12 cellular contexts compared by ENCODE assay signal in the genomic region with DNA sequence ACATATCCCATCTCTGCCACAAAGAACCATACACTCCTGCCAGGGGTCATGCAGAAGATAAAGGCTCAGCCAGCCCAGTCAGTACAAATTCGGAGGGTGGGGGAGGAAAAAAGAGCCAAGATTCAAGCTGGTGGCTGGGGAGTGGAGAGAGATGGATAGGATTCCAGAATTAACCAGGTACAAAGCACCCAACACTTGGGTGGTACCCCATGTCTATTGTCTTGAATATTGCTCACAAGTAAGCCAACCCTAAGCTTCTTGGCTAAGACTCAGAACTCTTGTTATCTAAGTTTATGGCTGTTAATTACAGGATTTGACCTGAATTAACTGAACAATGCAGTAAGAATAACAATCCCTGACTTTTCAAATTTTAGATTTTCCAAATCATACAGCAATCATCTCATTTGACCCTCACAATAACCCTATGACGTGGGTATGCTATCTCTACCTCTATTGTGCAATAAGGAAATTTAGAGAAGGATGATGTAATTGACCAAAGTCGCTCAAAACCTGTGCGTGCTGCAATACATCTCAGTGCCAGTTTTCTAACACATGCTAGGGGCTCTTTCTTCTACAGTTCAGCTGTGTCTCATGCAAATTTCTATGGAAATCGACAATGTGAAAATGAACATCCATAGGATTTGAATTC. TPM values are rescaled to one million over a fixed set of nuclear protein-coding genes. Genes with fewer than 3 reads are reported as not detected.
A peak's percentile ranks its signal among the peaks of the same experiment; 100 is the strongest.
DNase-seq lines count a peak whose midpoint lies in the region; ATAC-seq, FAIRE-seq and TF ChIP-seq lines count a peak whose summit lies in the region.
"Had no signal": no experiment of that assay in that cellular context is flagged by ENCODE, and none has a peak within 500 bp of the region (broad histone marks: within the 10 kb centered on the region; RNA-seq: fewer than 3 reads in every experiment).

No MANE protein-coding gene starts in this region.

- no peaks in the 10 kb centered on the region for H3K36me3 ChIP-seq in bronchial epithelial cell (ENCODE audit: control insufficient read depth, insufficient read depth, low read length)
- no peaks in the 10 kb centered on the region for H3K36me3 ChIP-seq in thoracic aorta

- peak; percentile 49 for ATAC-seq in left lobe of liver
- ATAC-seq in thoracic aorta (ENCODE audit: insufficient number of reproducible peaks, low FRiP score, low read depth), result peak; percentile 20
- no peak for ATAC-seq in GM18873 (IDR thresholded peaks at IDR 0.05; ENCODE audit: low FRiP score, unreplicated experiment)
- ATAC-seq: stimulated activated memory B cell treated with anti-CD40 and anti-IgM and Interleukin-4, amounts not matched to agents 10 μg/mL and 1 μg/mL and 100 μg/mL, for 72 hours had no signal

- H3K27me3 ChIP-seq in bronchial epithelial cell (ENCODE audit: control insufficient read depth, insufficient read depth, low read length), result no peaks in the 10 kb centered on the region
- H3K27me3 ChIP-seq in thoracic aorta (replicated peaks; ENCODE audit: insufficient read depth), result no peaks in the 10 kb centered on the region

- H3K4me3 ChIP-seq in bronchial epithelial cell (ENCODE audit: low read depth, low read length), result no peak overlapping the region
- no peak overlapping the region for H3K4me3 ChIP-seq in thoracic aorta

- FAIRE-seq in bronchial epithelial cell (lab: Jason Lieb, UNC), result no peak
- FAIRE-seq: endometrium had no signal

- peak; percentile 21 for DNase-seq in DMS 273 (lab: John Stamatoyannopoulos, UW; ENCODE audit: unreplicated experiment)
- no peak for DNase-seq in DMS 273 treated with DMSO at 0.1 percent for 48 hours (lab: John Stamatoyannopoulos, UW)
- peak; percentile 82 for DNase-seq in bronchial epithelial cell (ENCODE audit: low read depth)
- no peak for DNase-seq in left lobe of liver (ENCODE audit: low spot score)
- DNase-seq in thoracic aorta (ENCODE audit: low spot score), result no peak
- no peak for DNase-seq in activated CD4-positive, alpha-beta T cell treated with anti-CD3 and anti-CD28 coated beads, Interleukin-2, amount 50 U/mL, for 1 hour
- no peak for DNase-seq in HuH-7 (ENCODE audit: low spot score)

- H3K27ac ChIP-seq in thoracic aorta, result no peak overlapping the region
- H3K27ac ChIP-seq: 22Rv1 had no signal

- H3K9me3 ChIP-seq in thoracic aorta, result peaks cover 3% of the 10 kb centered on the region

- TF ChIP-seq CTCF in bronchial epithelial cell (IDR thresholded peaks at IDR 0.05; ENCODE audit: insufficient read depth, low read length, severe bottlenecking) (no peak), thoracic aorta (IDR thresholded peaks at IDR 0.05) (no peak)

- no peaks in the 10 kb centered on the region for H3K4me1 ChIP-seq in thoracic aorta (ENCODE audit: control insufficient read depth in 1 of 2, low read depth in 2 of 2)

RNA-seq across cellular contexts. Expression of a gene that starts 39.9 kb away (rescaled TPM):
- total RNA-seq in bronchial epithelial cell (not detected in 2 replicates), left lobe of liver (2.4 TPM), thoracic aorta (1 to 10 TPM; 1.8 to 4.3 TPM)
- total RNA-seq: T-helper 2 cell treated with Interferon-gamma antibody and Interleukin-4, amounts not matched to agents 100 ng/mL and 5 ng/mL, for 36 hours had no signal

RNA-seq across cellular contexts. Expression of a gene that starts 47.8 kb away (rescaled TPM):
- 67.9 and 160 TPM in 2 replicates for total RNA-seq in bronchial epithelial cell
- total RNA-seq in left lobe of liver, result 102 TPM
- 100 to 1,000 TPM; 105 to 153 TPM for total RNA-seq in thoracic aorta

RNA-seq across cellular contexts. Expression of a gene that starts 58.7 kb away (rescaled TPM):
- total RNA-seq in bronchial epithelial cell, result 96.6 and 100 TPM in 2 replicates
- total RNA-seq in left lobe of liver, result 24.3 TPM
- total RNA-seq in thoracic aorta, result 10 to 100 TPM; 42.0 to 51.4 TPM

Comparison
In these comparisons a context has a peak if more than half of its experiments do, and no peak if none do; other contexts are left out.
1. DNase-seq: peak in DMS 273 (single experiment) and bronchial epithelial cell (single experiment); none in DMS 273 treated with DMSO at 0.1 percent for 48 hours (single experiment), left lobe of liver (single experiment), thoracic aorta (single experiment), activated CD4-positive, alpha-beta T cell treated with anti-CD3 and anti-CD28 coated beads, Interleukin-2, amount 50 U/mL, for 1 hour (single experiment) and HuH-7 (single experiment).